Comparison of ENCODE assay signal across 8 cellular contexts in the genomic region with DNA sequence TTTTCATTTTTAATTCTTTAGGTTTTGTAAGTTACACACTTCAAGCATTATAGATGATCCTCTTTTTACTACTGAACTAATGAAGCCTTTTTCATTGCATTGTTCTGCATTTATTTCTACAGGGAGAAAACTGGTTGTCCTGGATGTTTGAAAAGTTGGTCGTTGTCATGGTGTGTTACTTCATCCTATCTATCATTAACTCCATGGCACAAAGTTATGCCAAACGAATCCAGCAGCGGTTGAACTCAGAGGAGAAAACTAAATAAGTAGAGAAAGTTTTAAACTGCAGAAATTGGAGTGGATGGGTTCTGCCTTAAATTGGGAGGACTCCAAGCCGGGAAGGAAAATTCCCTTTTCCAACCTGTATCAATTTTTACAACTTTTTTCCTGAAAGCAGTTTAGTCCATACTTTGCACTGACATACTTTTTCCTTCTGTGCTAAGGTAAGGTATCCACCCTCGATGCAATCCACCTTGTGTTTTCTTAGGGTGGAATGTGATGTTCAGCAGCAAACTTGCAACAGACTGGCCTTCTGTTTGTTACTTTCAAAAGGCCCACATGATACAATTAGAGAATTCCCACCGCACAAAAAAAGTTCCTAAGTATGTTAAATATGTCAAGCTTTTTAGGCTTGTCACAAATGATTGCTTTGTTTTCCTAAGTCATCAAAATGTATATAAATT. TPM values are rescaled to one million over a fixed set of nuclear protein-coding genes. Genes with fewer than 3 reads are reported as not detected.
DNase-seq lines count a peak whose midpoint lies in the region; ATAC-seq, FAIRE-seq and TF ChIP-seq lines count a peak whose summit lies in the region.

No MANE protein-coding gene starts in this region.

- no TSS peak for BruUV-seq in endothelial cell of umbilical vein (replicated peaks; lab: Mats Ljungman, UMichigan)

- intact Hi-C loops in endothelial cell of umbilical vein (cut with micrococcal nuclease), result no loop called here
- intact Hi-C loops in ovary (cut with DNase I), result no loop called here

- peak overlapping the region; percentile 100 for H3K27ac ChIP-seq in endothelial cell of umbilical vein (ENCODE audit: insufficient read depth, low read depth, low read length)
- H3K27ac ChIP-seq in ovary, result peak overlapping the region; percentile 82 to 89

- H3K4me2 ChIP-seq in endothelial cell of umbilical vein (ENCODE audit: insufficient read depth, low read length), result peak overlapping the region; percentile 94

- no peak for TF ChIP-seq CTCF in endothelial cell of umbilical vein (IDR thresholded peaks at IDR 0.05; ENCODE audit: extremely low read depth in 1 of 2, insufficient read depth in 1 of 2, low read depth in 1 of 2, low read length in 2 of 2)
- no peak for TF ChIP-seq CTCF in ovary (IDR thresholded peaks at IDR 0.05)

- H3K79me2 ChIP-seq in endothelial cell of umbilical vein (ENCODE audit: control insufficient read depth, insufficient read depth, low read length), result peaks cover 44% of the 10 kb centered on the region

- no peaks in the 10 kb centered on the region for H3K9me1 ChIP-seq in endothelial cell of umbilical vein (replicated peaks; ENCODE audit: control insufficient read depth, extremely low read depth, insufficient read depth, low read length)

- ATAC-seq in HG03565 (IDR thresholded peaks at IDR 0.05; ENCODE audit: unreplicated experiment), result no peak

- H3K9ac ChIP-seq in endothelial cell of umbilical vein (replicated peaks; ENCODE audit: extremely low read depth, insufficient read depth, low read length), result peak overlapping the region; percentile 100

- H3K9me3 ChIP-seq in endothelial cell of umbilical vein (replicated peaks; ENCODE audit: control insufficient read depth, insufficient read depth, low read length) (no peaks in the 10 kb centered on the region), ovary (no peaks in the 10 kb centered on the region)

- dilution Hi-C loops in endothelial cell of umbilical vein (cut with MboI; ENCODE audit: extremely low pct_ligation_motif_present, low sequenced_read_pairs), result no loop called here

- DNase-seq in endothelial cell of umbilical vein (ENCODE audit: low read depth, low spot score), result no peak
- DNase-seq in ovary, result no peak
- no peak for DNase-seq in RPMI8226
- DNase-seq in NCI-H1694 (lab: John Stamatoyannopoulos, UW), result no peak
- no peak for DNase-seq in NCI-H2081 (lab: John Stamatoyannopoulos, UW)

- TF ChIP-seq EP300 in ovary (IDR thresholded peaks at IDR 0.05), result no peak

- no peak overlapping the region for H2AFZ ChIP-seq in endothelial cell of umbilical vein (ENCODE audit: low read depth, low read length)

- H3K4me1 ChIP-seq in endothelial cell of umbilical vein (ENCODE audit: control insufficient read depth, extremely low read depth, insufficient read depth, low read length), result peaks cover 13% of the 10 kb centered on the region
- peaks cover 3% of the 10 kb centered on the region for H3K4me1 ChIP-seq in ovary (ENCODE audit: insufficient read depth)

- 3 to 5% (median 4%) methylated on average over 6 of the region's 6 CpGs for WGBS in ovary, 3 donors

- no peak for FAIRE-seq in endothelial cell of umbilical vein (lab: Jason Lieb, UNC)

- POLR2A ChIA-PET in endothelial cell of umbilical vein (lab: Charles Lee), result interaction anchor here (0.9 to 12.6 kb wide), 8 partner anchors 10 to 86 kb away, joined by 3 to 224 read pairs (median 6); no protein-coding TSS in a partner anchor

- H4K20me1 ChIP-seq in endothelial cell of umbilical vein (replicated peaks; ENCODE audit: control insufficient read depth, extremely low read depth, insufficient read depth, low read length), result no peaks in the 10 kb centered on the region

- H3K27me3 ChIP-seq in endothelial cell of umbilical vein (ENCODE audit: control insufficient read depth in 2 of 2, insufficient read depth in 2 of 2, low read length in 2 of 2) (no peaks in the 10 kb centered on the region), ovary (no peaks in the 10 kb centered on the region)

- CTCF ChIA-PET in endothelial cell of umbilical vein (lab: Charles Lee), result interaction anchor here (1.0 to 8.5 kb wide), 4 partner anchors 19 to 86 kb away, joined by 4 to 110 read pairs (median 6); no protein-coding TSS in a partner anchor

- TF ChIP-seq POLR2A in endothelial cell of umbilical vein (IDR thresholded peaks at IDR 0.05; ENCODE audit: low read depth, low read length), result no peak
- no peak for TF ChIP-seq POLR2A in ovary (IDR thresholded peaks at IDR 0.05)

- H3K4me3 ChIP-seq in GM08714 (ENCODE audit: low read length) (peak overlapping the region; percentile 100), endothelial cell of umbilical vein (replicated peaks in 1 of 3; ENCODE audit: insufficient read depth in 1 of 3, low read depth in 1 of 3, low read length in 3 of 3) (peak overlapping the region; percentile 76 to 100 (median 99)), ovary (peak overlapping the region; percentile 63)

- peaks cover 5 to 14% of the 10 kb centered on the region in 2 experiments for H3K36me3 ChIP-seq in endothelial cell of umbilical vein (ENCODE audit: control insufficient read depth in 2 of 2, extremely low read depth in 1 of 2, insufficient read depth in 2 of 2, low read length in 2 of 2)
- H3K36me3 ChIP-seq in ovary, result no peaks in the 10 kb centered on the region

TF ChIP-seq in PFSK-1, 5 proteins besides CTCF, POLR2A, EP300 and RAD21:
- TF ChIP-seq POLR2AphosphoS5 (IDR thresholded peaks at IDR 0.05; ENCODE audit: low read depth, low read length) (peak; percentile 48; the same call in 1 of the 2 replicates), FOXP2 (optimal IDR thresholded peaks at IDR 0.05; ENCODE audit: borderline replicate concordance, extremely low read depth, extremely low read length, insufficient read depth) (no peak)
TF ChIP-seq in PFSK-1: peak in this region for 1.

TF ChIP-seq in endothelial cell of umbilical vein, 7 proteins besides CTCF, POLR2A, EP300 and RAD21:
- TF ChIP-seq POLR2AphosphoS5 (IDR thresholded peaks at IDR 0.05; ENCODE audit: insufficient read depth, low read depth, low read length) (peak; percentile 81), FOS (IDR thresholded peaks at IDR 0.05; ENCODE audit: borderline replicate concordance, insufficient read depth, low read length) (no peak)
TF ChIP-seq in endothelial cell of umbilical vein: peak in this region for 1.

RNA-seq across cellular contexts. Expression of gene TUBD1, which starts 53.0 kb away (rescaled TPM):
- 5.3 TPM for polyA plus RNA-seq in PFSK-1 (2012; ENCODE audit: insufficient read length, low read depth)
- total RNA-seq in endothelial cell of umbilical vein, result 11.3 and 11.6 TPM in 2 replicates
- 4.1 and 4.9 TPM in 2 replicates for polyA plus RNA-seq in endothelial cell of umbilical vein
- polyA plus RNA-seq in endothelial cell of umbilical vein (2011; cell fraction: cytosol; rRNA removed), result 6.0 and 6.4 TPM in 2 replicates
- 6.3 and 8.4 TPM in 2 replicates for polyA plus RNA-seq in endothelial cell of umbilical vein (2011; cell fraction: nucleus; rRNA removed)
- 9.6 and 10.6 TPM in 2 replicates for polyA plus RNA-seq in endothelial cell of umbilical vein (2012)
- 14.2 and 22.1 TPM in 2 replicates for polyA minus RNA-seq in endothelial cell of umbilical vein
- 14.6 TPM for polyA minus RNA-seq in endothelial cell of umbilical vein (2011; cell fraction: cytosol; rRNA and poly(A)+ RNA removed)
- 7.4 and 13.4 TPM in 2 replicates for polyA minus RNA-seq in endothelial cell of umbilical vein (2011; cell fraction: nucleus; rRNA and poly(A)+ RNA removed)
- 10 to 100 TPM; 10.6 to 22.9 (median 14.3) TPM for total RNA-seq in ovary
- 10 to 100 TPM in 1 of 2 donors, 1 to 10 TPM in 1; 9.1 to 10.2 TPM for polyA plus RNA-seq in ovary

RNA-seq across cellular contexts. Expression of gene RPS6KB1, which starts 53.1 kb away (rescaled TPM):
- polyA plus RNA-seq in PFSK-1 (2012; ENCODE audit: insufficient read length, low read depth), result 29.6 TPM
- total RNA-seq in endothelial cell of umbilical vein, result 40.5 and 45.7 TPM in 2 replicates
- polyA plus RNA-seq in endothelial cell of umbilical vein, result 4.1 and 5.4 TPM in 2 replicates
- polyA plus RNA-seq in endothelial cell of umbilical vein (2011; cell fraction: cytosol; rRNA removed), result 11.4 and 11.6 TPM in 2 replicates
- polyA plus RNA-seq in endothelial cell of umbilical vein (2011; cell fraction: nucleus; rRNA removed), result 19.4 and 21.8 TPM in 2 replicates
- polyA plus RNA-seq in endothelial cell of umbilical vein (2012), result 22.3 and 31.8 TPM in 2 replicates
- polyA minus RNA-seq in endothelial cell of umbilical vein, result 18.4 and 23.7 TPM in 2 replicates
- polyA minus RNA-seq in endothelial cell of umbilical vein (2011; cell fraction: cytosol; rRNA and poly(A)+ RNA removed), result 15.4 TPM
- 26.0 and 43.6 TPM in 2 replicates for polyA minus RNA-seq in endothelial cell of umbilical vein (2011; cell fraction: nucleus; rRNA and poly(A)+ RNA removed)
- 10 to 100 TPM; 29.2 to 46.2 (median 41.1) TPM for total RNA-seq in ovary
- polyA plus RNA-seq in ovary, result 10 to 100 TPM; 14.8 to 22.7 TPM
